Comparison of ENCODE assay signal across 14 cellular contexts in genomic region chr10:133235265-133235664, GRCh38. TPM values are rescaled to one million over a fixed set of nuclear protein-coding genes. Genes with fewer than 3 reads are reported as not detected.
A peak's percentile ranks its signal among the peaks of the same experiment; 100 is the strongest.
DNase-seq lines count a peak whose midpoint lies in the region; ATAC-seq and TF ChIP-seq lines count a peak whose summit lies in the region.
"Had no signal": no experiment of that assay in that cellular context is flagged by ENCODE, and none has a peak within 500 bp of the region (broad histone marks: within the 10 kb centered on the region; RNA-seq: fewer than 3 reads in every experiment).

No MANE protein-coding gene starts in this region.

- TF ChIP-seq POLR2A in Peyer's patch (IDR thresholded peaks at IDR 0.05), result no peak

- H3K36me3 ChIP-seq in ES-I3 (ENCODE audit: insufficient read depth, low read length) (no peaks in the 10 kb centered on the region), Peyer's patch (no peaks in the 10 kb centered on the region), left ventricle myocardium inferior (no peaks in the 10 kb centered on the region), neutrophil (no peaks in the 10 kb centered on the region)

- H3K4me1 ChIP-seq in ES-I3 (ENCODE audit: insufficient read depth, low read length) (peaks cover 5% of the 10 kb centered on the region; the same call in 1 of the 2 replicates), Peyer's patch (peaks cover 0 to 28% (median 18%) of the 10 kb centered on the region in 4 donors), left ventricle myocardium inferior (peaks cover 24% of the 10 kb centered on the region), neutrophil (ENCODE audit: control insufficient read depth in 1 of 2, insufficient read depth in 1 of 2, low read depth in 1 of 2, low read length in 1 of 2) (peaks cover 20 to 32% of the 10 kb centered on the region in 2 experiments)

- ATAC-seq in GM18511 (IDR thresholded peaks at IDR 0.05; ENCODE audit: unreplicated experiment), result no peak
- ATAC-seq: GM12878 had no signal

- TF ChIP-seq CTCF in Peyer's patch (IDR thresholded peaks at IDR 0.05) (no peak), left ventricle myocardium inferior (IDR thresholded peaks at IDR 0.05; ENCODE audit: borderline replicate concordance) (no peak), neutrophil (IDR thresholded peaks at IDR 0.05) (no peak)

- H3K27ac ChIP-seq in Peyer's patch (no peak overlapping the region), left ventricle myocardium inferior (replicated peaks) (peak overlapping the region; percentile 27), neutrophil (peak overlapping the region; percentile 59)

- peak overlapping the region; percentile 73 for H3K9ac ChIP-seq in ES-I3 (ENCODE audit: low read depth, low read length)

- no peak for DNase-seq in Peyer's patch
- no peak for DNase-seq in left ventricle myocardium inferior
- no peak for DNase-seq in NCI-H2196 treated with DMSO at 0.1 percent for 48 hours (lab: John Stamatoyannopoulos, UW; ENCODE audit: unreplicated experiment)
- no peak for DNase-seq in NCI-H345 (lab: John Stamatoyannopoulos, UW)
- no peak for DNase-seq in C1 segment of cervical spinal cord (lab: John Stamatoyannopoulos, UW)
- DNase-seq: DMS153, HFFc6, islet precursor cell, NCI-H446 treated with DMSO at 0.1 percent for 48 hours had no signal

- H3K4me3 ChIP-seq in Peyer's patch, result peak overlapping the region in 3 of 4 donors; percentile 26 to 38 (median 31)
- H3K4me3 ChIP-seq in left ventricle myocardium inferior, result peak overlapping the region; percentile 43
- peak overlapping the region; percentile 56 to 66 for H3K4me3 ChIP-seq in neutrophil (ENCODE audit: low read depth in 1 of 2, low read length in 1 of 2)
- H3K4me3 ChIP-seq: GM12878 had no signal

- H3K27me3 ChIP-seq in Peyer's patch, result peaks cover 0 to 48% of the 10 kb centered on the region in 2 donors
- peaks cover 99% of the 10 kb centered on the region for H3K27me3 ChIP-seq in left ventricle myocardium inferior (ENCODE audit: low read depth)
- H3K27me3 ChIP-seq in neutrophil, result peaks cover 100% of the 10 kb centered on the region

- H3K9me3 ChIP-seq in ES-I3 (ENCODE audit: control insufficient read depth, insufficient read depth, low read length) (no peaks in the 10 kb centered on the region), Peyer's patch (no peaks in the 10 kb centered on the region), left ventricle myocardium inferior (replicated peaks) (no peaks in the 10 kb centered on the region), neutrophil (no peaks in the 10 kb centered on the region)

- intact Hi-C loops in left ventricle myocardium inferior (cut with micrococcal nuclease), result no loop called here

RNA-seq across cellular contexts. Expression of gene VENTX, which starts 2.4 kb away (rescaled TPM):
- total RNA-seq in Peyer's patch (under 1 TPM in 1 of 4 donors, not detected in 3; 0.54 TPM), left ventricle myocardium inferior (0.33 TPM)
- total RNA-seq: GM12878, HFFc6, MCF 10A had no signal

RNA-seq across cellular contexts. Expression of gene UTF1, which starts 5.2 kb away (rescaled TPM):
- not detected for total RNA-seq in Peyer's patch
- total RNA-seq in left ventricle myocardium inferior, result not detected
- total RNA-seq: GM12878, HFFc6, MCF 10A had no signal

RNA-seq across cellular contexts. Expression of gene ADAM8, which starts 41.4 kb away (rescaled TPM):
- 10 to 100 TPM in 1 of 4 donors, 1 to 10 TPM in 3; 5.4 to 12.4 (median 6.4) TPM for total RNA-seq in Peyer's patch
- 1.4 TPM for total RNA-seq in left ventricle myocardium inferior

Comparison
In these comparisons a context has a peak if more than half of its experiments do, and no peak if none do; other contexts are left out.
1. H3K27ac ChIP-seq: peak in left ventricle myocardium inferior (single experiment) and neutrophil (single experiment); none in Peyer's patch (0 of 4).
2. Peak in every context shown above with its lines, with median percentiles within 50 percentile points of each other: H3K4me3 ChIP-seq.